ENCODE assay signal across 1 cellular context in the genomic region with DNA sequence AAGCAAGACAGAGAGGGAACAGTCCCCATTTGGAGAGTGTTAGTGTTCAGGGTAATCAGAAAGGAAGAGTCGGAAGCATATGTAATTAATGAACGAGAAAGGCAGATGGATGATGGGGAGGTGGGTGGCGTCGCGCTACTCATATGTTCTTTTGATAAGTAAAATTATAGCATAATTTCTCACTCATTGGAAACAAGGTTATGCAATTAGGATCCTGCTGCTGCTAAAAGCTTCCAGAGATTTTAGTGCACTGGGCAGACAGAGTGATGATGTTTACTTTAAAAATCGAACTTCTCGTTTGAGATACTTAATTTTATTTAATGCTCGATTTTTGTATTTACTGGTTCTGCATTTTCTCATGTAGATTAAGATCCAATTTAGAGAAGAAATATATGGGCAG.
TF ChIP-seq lines count a peak whose summit lies in the region.

No MANE protein-coding gene starts in this region.

TF ChIP-seq in HepG2, 621 proteins besides CTCF, POLR2A, EP300 and RAD21 (continued from another document):
- TF ChIP-seq, protein P1, sequence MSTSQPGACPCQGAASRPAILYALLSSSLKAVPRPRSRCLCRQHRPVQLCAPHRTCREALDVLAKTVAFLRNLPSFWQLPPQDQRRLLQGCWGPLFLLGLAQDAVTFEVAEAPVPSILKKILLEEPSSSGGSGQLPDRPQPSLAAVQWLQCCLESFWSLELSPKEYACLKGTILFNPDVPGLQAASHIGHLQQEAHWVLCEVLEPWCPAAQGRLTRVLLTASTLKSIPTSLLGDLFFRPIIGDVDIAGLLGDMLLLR (CRISPR knock-in tag; IDR thresholded peaks at IDR 0.05): no peak
- TF ChIP-seq, protein P2, sequence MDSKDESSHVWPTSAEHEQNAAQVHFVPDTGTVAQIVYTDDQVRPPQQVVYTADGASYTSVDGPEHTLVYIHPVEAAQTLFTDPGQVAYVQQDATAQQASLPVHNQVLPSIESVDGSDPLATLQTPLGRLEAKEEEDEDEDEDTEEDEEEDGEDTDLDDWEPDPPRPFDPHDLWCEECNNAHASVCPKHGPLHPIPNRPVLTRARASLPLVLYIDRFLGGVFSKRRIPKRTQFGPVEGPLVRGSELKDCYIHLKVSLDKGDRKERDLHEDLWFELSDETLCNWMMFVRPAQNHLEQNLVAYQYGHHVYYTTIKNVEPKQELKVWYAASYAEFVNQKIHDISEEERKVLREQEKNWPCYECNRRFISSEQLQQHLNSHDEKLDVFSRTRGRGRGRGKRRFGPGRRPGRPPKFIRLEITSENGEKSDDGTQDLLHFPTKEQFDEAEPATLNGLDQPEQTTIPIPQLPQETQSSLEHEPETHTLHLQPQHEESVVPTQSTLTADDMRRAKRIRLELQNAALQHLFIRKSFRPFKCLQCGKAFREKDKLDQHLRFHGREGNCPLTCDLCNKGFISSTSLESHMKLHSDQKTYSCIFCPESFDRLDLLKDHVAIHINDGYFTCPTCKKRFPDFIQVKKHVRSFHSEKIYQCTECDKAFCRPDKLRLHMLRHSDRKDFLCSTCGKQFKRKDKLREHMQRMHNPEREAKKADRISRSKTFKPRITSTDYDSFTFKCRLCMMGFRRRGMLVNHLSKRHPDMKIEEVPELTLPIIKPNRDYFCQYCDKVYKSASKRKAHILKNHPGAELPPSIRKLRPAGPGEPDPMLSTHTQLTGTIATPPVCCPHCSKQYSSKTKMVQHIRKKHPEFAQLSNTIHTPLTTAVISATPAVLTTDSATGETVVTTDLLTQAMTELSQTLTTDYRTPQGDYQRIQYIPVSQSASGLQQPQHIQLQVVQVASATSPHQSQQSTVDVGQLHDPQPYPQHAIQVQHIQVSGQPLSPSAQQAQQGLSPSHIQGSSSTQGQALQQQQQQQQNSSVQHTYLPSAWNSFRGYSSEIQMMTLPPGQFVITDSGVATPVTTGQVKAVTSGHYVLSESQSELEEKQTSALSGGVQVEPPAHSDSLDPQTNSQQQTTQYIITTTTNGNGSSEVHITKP (CRISPR knock-in tag; IDR thresholded peaks at IDR 0.05; ENCODE audit: low read depth): no peak
TF ChIP-seq in HepG2: peak in this region for 0.
